ENCODE assay signal across 1 cellular context in genomic region chr12:49643961-49644619, GRCh38.
TF ChIP-seq lines count a peak whose summit lies in the region.

No MANE protein-coding gene starts in this region.

TF ChIP-seq in K562, 482 proteins besides CTCF, POLR2A, EP300 and RAD21 (continued from another document):
- no peak for TF ChIP-seq EP400 (IDR thresholded peaks at IDR 0.05)
- no peak for TF ChIP-seq ATF1 (CRISPR knock-in tag; IDR thresholded peaks at IDR 0.05)
- TF ChIP-seq ATF1 (tag; IDR thresholded peaks at IDR 0.05) = no peak
- no peak for TF ChIP-seq CEBPZ (IDR thresholded peaks at IDR 0.05; ENCODE audit: borderline replicate concordance, low read depth, low read length)
- no peak for TF ChIP-seq LARP7 (IDR thresholded peaks at IDR 0.05)
- TF ChIP-seq ZNF766 (CRISPR knock-in tag; conservative IDR thresholded peaks at IDR 0.05) = no peak
- TF ChIP-seq, protein P1, sequence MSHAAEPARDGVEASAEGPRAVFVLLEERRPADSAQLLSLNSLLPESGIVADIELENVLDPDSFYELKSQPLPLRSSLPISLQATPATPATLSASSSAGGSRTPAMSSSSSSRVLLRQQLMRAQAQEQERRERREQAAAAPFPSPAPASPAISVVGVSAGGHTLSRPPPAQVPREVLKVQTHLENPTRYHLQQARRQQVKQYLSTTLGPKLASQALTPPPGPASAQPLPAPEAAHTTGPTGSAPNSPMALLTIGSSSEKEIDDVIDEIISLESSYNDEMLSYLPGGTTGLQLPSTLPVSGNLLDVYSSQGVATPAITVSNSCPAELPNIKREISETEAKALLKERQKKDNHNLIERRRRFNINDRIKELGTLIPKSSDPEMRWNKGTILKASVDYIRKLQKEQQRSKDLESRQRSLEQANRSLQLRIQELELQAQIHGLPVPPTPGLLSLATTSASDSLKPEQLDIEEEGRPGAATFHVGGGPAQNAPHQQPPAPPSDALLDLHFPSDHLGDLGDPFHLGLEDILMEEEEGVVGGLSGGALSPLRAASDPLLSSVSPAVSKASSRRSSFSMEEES (CRISPR knock-in tag; IDR thresholded peaks at IDR 0.05) = no peak
- TF ChIP-seq BRF1 (IDR thresholded peaks at IDR 0.05; ENCODE audit: borderline replicate concordance, extremely low read depth, insufficient read length) = no peak
